ENCODE assay signal across 13 cellular contexts in genomic region chr11:128684582-128685382, GRCh38. TPM values are rescaled to one million over a fixed set of nuclear protein-coding genes. Genes with fewer than 3 reads are reported as not detected.
DNase-seq lines count a peak whose midpoint lies in the region; ATAC-seq, FAIRE-seq and TF ChIP-seq lines count a peak whose summit lies in the region.
"Had no signal": no experiment of that assay in that cellular context is flagged by ENCODE, and none has a peak within 500 bp of the region (broad histone marks: within the 10 kb centered on the region; RNA-seq: fewer than 3 reads in every experiment).

No MANE protein-coding gene starts in this region.

- intact Hi-C loops in right lobe of liver (cut with DNase I) (no loop called here), HepG2 (cut with micrococcal nuclease; ENCODE audit: unreplicated experiment) (no loop called here), GM12878 (cut with micrococcal nuclease; ENCODE audit: unreplicated experiment) (no loop called here), lower lobe of right lung (cut with DNase I) (no loop called here), upper lobe of right lung (cut with DNase I) (no loop called here)

- no peak overlapping the region for H3K4me2 ChIP-seq in HepG2 (ENCODE audit: low read depth, low read length)
- H3K4me2 ChIP-seq in GM12878 (ENCODE audit: control insufficient read depth, insufficient read depth): peak overlapping the region; percentile 77

- ATAC-seq in right lobe of liver (peak in 3 of 4 donors; percentile 18 to 27 (median 18)), HepG2 (no peak), GM12878 (peak; percentile 13; the same call in 2 of the 3 replicates), lower lobe of right lung (peak in 1 of 2 donors; percentile 16), upper lobe of right lung (no peak)

- CTCF ChIA-PET in HepG2 (lab: Yijun Ruan, JAX; ENCODE audit: low intra/inter-chr PET ratio, low total read pairs) (no interaction called here), GM12878 (lab: Yijun Ruan, JAX) (interaction anchor here (2.9 kb wide), 1 partner anchor 73 kb away, joined by 11 read pairs; no protein-coding TSS in a partner anchor)

- DNase-seq in right lobe of liver (peak in 1 of 3 donors; percentile 55), HepG2 (ENCODE audit: low spot score) (no peak), GM12878 (ENCODE audit: low read depth, low spot score) (no peak), lower lobe of right lung (peak; percentile 51), upper lobe of right lung (no peak), HPDE6-E6E7 (ENCODE audit: extremely low spot score) (no peak), AG08396 (ENCODE audit: low spot score) (no peak), NCI-H1436 (lab: John Stamatoyannopoulos, UW) (no peak)
- DNase-seq: activated gamma-delta T cell treated with Interleukin-2 at 50 U/mL for 16 hours; MG63; NK-92 treated with Interleukin-12 subunit alpha and Interleukin-12 subunit beta, amount 100 ng/mL, for 24 hours; stimulated activated CD4-positive, alpha-beta T cell treated with anti-CD3 and anti-CD28 coated beads, Interleukin-12 subunit alpha, Interleukin-12 subunit beta, amount 100 ng/mL, for 4 hours had no signal

- RAD21 ChIA-PET in GM12878 (lab: Charles Lee; ENCODE audit: unreplicated experiment): interaction anchor here (1.0 kb wide), 1 partner anchor 13 kb away, joined by 4 read pairs; no protein-coding TSS in a partner anchor

- H3K9me3 ChIP-seq in right lobe of liver (no peaks in the 10 kb centered on the region), HepG2 (ENCODE audit: low read length) (no peaks in the 10 kb centered on the region), GM12878 (replicated peaks; ENCODE audit: control insufficient read depth, insufficient read depth, low read length) (no peaks in the 10 kb centered on the region), lower lobe of right lung (no peaks in the 10 kb centered on the region), upper lobe of right lung (no peaks in the 10 kb centered on the region)
- H3K9me3 ChIP-seq: MG63 had no signal

- SMC1A ChIA-PET in GM12878 (lab: Charles Lee; ENCODE audit: uncharacterized antibody, unreplicated experiment): no interaction called here

- no peak for TF ChIP-seq EP300 in HepG2 (IDR thresholded peaks at IDR 0.05; ENCODE audit: low read depth in 2 of 2, low read length in 2 of 2)
- TF ChIP-seq EP300 in HepG2 (CRISPR knock-in tag; IDR thresholded peaks at IDR 0.05; ENCODE audit: borderline replicate concordance): no peak
- no peak for TF ChIP-seq EP300 in GM12878 (IDR thresholded peaks at IDR 0.05; ENCODE audit: borderline replicate concordance in 1 of 2, control insufficient read depth in 1 of 2, low read depth in 2 of 2, low read length in 2 of 2)

- H3K79me2 ChIP-seq in HepG2 (ENCODE audit: insufficient read depth, low read length): no peaks in the 10 kb centered on the region
- H3K79me2 ChIP-seq in GM12878 (ENCODE audit: control insufficient read depth, insufficient read depth, low read length): no peaks in the 10 kb centered on the region

- POLR2A ChIA-PET in HepG2 (lab: Yijun Ruan, JAX): no interaction called here
- POLR2A ChIA-PET in GM12878 (lab: Charles Lee): no interaction called here

- TF ChIP-seq RAD21 in HepG2 (CRISPR knock-in tag; IDR thresholded peaks at IDR 0.05) (no peak), GM12878 (IDR thresholded peaks at IDR 0.05; ENCODE audit: insufficient read depth, low read depth, low read length) (no peak)

- no peaks in the 10 kb centered on the region for H3K36me3 ChIP-seq in right lobe of liver
- H3K36me3 ChIP-seq in HepG2 (replicated peaks in 1 of 2; ENCODE audit: control insufficient read depth in 1 of 2, insufficient read depth in 2 of 2, low read length in 2 of 2): no peaks in the 10 kb centered on the region
- H3K36me3 ChIP-seq in GM12878 (ENCODE audit: control insufficient read depth in 2 of 2, insufficient read depth in 2 of 2, low read length in 1 of 2): no peaks in the 10 kb centered on the region
- no peaks in the 10 kb centered on the region for H3K36me3 ChIP-seq in lower lobe of right lung
- no peaks in the 10 kb centered on the region for H3K36me3 ChIP-seq in upper lobe of right lung
- H3K36me3 ChIP-seq: MG63 had no signal

- 14% methylated on average over 15 of the region's 20 CpGs for WGBS in right lobe of liver (ENCODE audit: insufficient coverage, low coverage, low lambda C conversion rate, missing lambda C conversion rate)
- WGBS in HepG2 (ENCODE audit: low lambda C conversion rate): 15% methylated on average over 17 of the region's 20 CpGs
- WGBS in GM12878 (ENCODE audit: insufficient coverage, insufficient replicate concordance, low lambda C conversion rate, missing lambda C conversion rate): 20% methylated on average over 20 of the region's 20 CpGs

- TF ChIP-seq POLR2A in right lobe of liver (IDR thresholded peaks at IDR 0.05) (no peak), HepG2 (IDR thresholded peaks at IDR 0.05; ENCODE audit: insufficient read depth in 1 of 2, low read depth in 2 of 2, low read length in 2 of 2) (no peak), GM12878 (IDR thresholded peaks at IDR 0.05; ENCODE audit: low read depth, low read length) (no peak)

- H3K9ac ChIP-seq in HepG2 (ENCODE audit: insufficient read depth, low read depth, low read length): no peak overlapping the region
- no peak overlapping the region for H3K9ac ChIP-seq in GM12878 (ENCODE audit: control insufficient read depth, insufficient read depth, low read length)

- BruUV-seq in HepG2 (replicated peaks; lab: Mats Ljungman, UMichigan): no TSS peak
- no TSS peak for BruUV-seq in GM12878 (replicated peaks; lab: Mats Ljungman, UMichigan)

- peaks cover 9 to 22% of the 10 kb centered on the region in 2 donors for H3K27me3 ChIP-seq in right lobe of liver
- H3K27me3 ChIP-seq in HepG2 (ENCODE audit: control insufficient read depth in 1 of 2, insufficient read depth in 2 of 2, low read length in 2 of 2): peaks cover 8 to 56% of the 10 kb centered on the region in 2 experiments
- peaks cover 12 to 28% of the 10 kb centered on the region in 2 experiments for H3K27me3 ChIP-seq in GM12878 (replicated peaks in 1 of 2; ENCODE audit: control insufficient read depth in 2 of 2, insufficient read depth in 2 of 2, low read length in 1 of 2)
- H3K27me3 ChIP-seq in lower lobe of right lung (ENCODE audit: low read depth): peaks cover 41% of the 10 kb centered on the region
- H3K27me3 ChIP-seq in upper lobe of right lung: peaks cover 47% of the 10 kb centered on the region

- H3K4me3 ChIP-seq in right lobe of liver: no peak overlapping the region
- no peak overlapping the region for H3K4me3 ChIP-seq in HepG2 (replicated peaks in 1 of 3; ENCODE audit: insufficient read depth in 1 of 3, low read depth in 2 of 3, low read length in 3 of 3)
- peak overlapping the region; percentile 29; the same call in 1 of the 2 replicates for H3K4me3 ChIP-seq in GM12878
- H3K4me3 ChIP-seq in lower lobe of right lung: peak overlapping the region; percentile 31
- peak overlapping the region; percentile 25 for H3K4me3 ChIP-seq in upper lobe of right lung
- H3K4me3 ChIP-seq: MG63 had no signal

- peaks cover 0 to 21% (median 0%) of the 10 kb centered on the region in 4 donors for H3K4me1 ChIP-seq in right lobe of liver
- no peaks in the 10 kb centered on the region for H3K4me1 ChIP-seq in HepG2 (ENCODE audit: insufficient read depth, low read length)
- H3K4me1 ChIP-seq in GM12878 (ENCODE audit: control insufficient read depth, insufficient read depth, low read length): peaks cover 15% of the 10 kb centered on the region
- H3K4me1 ChIP-seq in lower lobe of right lung: peaks cover 32% of the 10 kb centered on the region
- H3K4me1 ChIP-seq in upper lobe of right lung: peaks cover 24% of the 10 kb centered on the region

- no peak for TF ChIP-seq CTCF in right lobe of liver (IDR thresholded peaks at IDR 0.05)
- TF ChIP-seq CTCF in HepG2 (CRISPR knock-in tag; IDR thresholded peaks at IDR 0.05): no peak
- no peak for TF ChIP-seq CTCF in GM12878 (IDR thresholded peaks at IDR 0.05 in 2 of 3, conservative IDR thresholded peaks at IDR 0.05 in 1 of 3; ENCODE audit: control insufficient read depth in 2 of 3, extremely low read depth in 1 of 3, insufficient read depth in 1 of 3, low read depth in 3 of 3, low read length in 3 of 3)
- no peak for TF ChIP-seq CTCF in lower lobe of right lung (IDR thresholded peaks at IDR 0.05)
- TF ChIP-seq CTCF in upper lobe of right lung (IDR thresholded peaks at IDR 0.05): no peak

- H4K20me1 ChIP-seq in HepG2 (ENCODE audit: insufficient read depth, low read length) (no peaks in the 10 kb centered on the region), GM12878 (ENCODE audit: control insufficient read depth, insufficient read depth) (no peaks in the 10 kb centered on the region)

- H3K27ac ChIP-seq in right lobe of liver: no peak overlapping the region
- H3K27ac ChIP-seq in HepG2 (ENCODE audit: extremely low read length, insufficient read depth, low read length): no peak overlapping the region
- no peak overlapping the region for H3K27ac ChIP-seq in GM12878 (ENCODE audit: control insufficient read depth, insufficient read depth)
- H3K27ac ChIP-seq in lower lobe of right lung: no peak overlapping the region
- no peak overlapping the region for H3K27ac ChIP-seq in upper lobe of right lung

- no peak for FAIRE-seq in HepG2 (lab: Jason Lieb, UNC)
- FAIRE-seq in GM12878 (lab: Jason Lieb, UNC): no peak
- FAIRE-seq: GM12892 had no signal

- in situ Hi-C loops in HepG2 (cut with HindIII; ENCODE audit: extremely low pct_ligation_motif_present, low pct_unique_long_range_greater_than_20kb): no loop called here
- in situ Hi-C loops in GM12878 (cut with MboI): no loop called here

- H2AFZ ChIP-seq in HepG2 (ENCODE audit: low read length) (no peak overlapping the region), GM12878 (ENCODE audit: control insufficient read depth, low read depth, low read length) (no peak overlapping the region)

RNA-seq across cellular contexts. Expression of gene FLI1, which starts 9.1 kb away (rescaled TPM):
- total RNA-seq in right lobe of liver: 1 to 10 TPM; 3.8 to 7.9 (median 6.2) TPM
- not detected in 2 replicates for total RNA-seq in HepG2 (2016; rRNA removed; fragmentation: Illumina TruSeq; extraction: Trizol)
- not detected in 2 replicates for total RNA-seq in HepG2 (2016; cell fraction: cytosol; rRNA removed; fragmentation: Illumina TruSeq; extraction: Trizol; ENCODE audit: low read depth)
- not detected in 2 replicates for total RNA-seq in HepG2 (2016; cell fraction: insoluble cytoplasmic fraction; rRNA removed; fragmentation: Illumina TruSeq; extraction: Trizol)
- total RNA-seq in HepG2 (2016; cell fraction: membrane; rRNA removed; fragmentation: Illumina TruSeq; extraction: Trizol): not detected in 2 replicates
- not detected in 2 replicates for total RNA-seq in HepG2 (2016; cell fraction: nucleus; rRNA removed; fragmentation: Illumina TruSeq; extraction: Trizol)
- polyA plus RNA-seq in HepG2 (2011; rRNA removed): not detected in 2 replicates
- not detected in 2 replicates for polyA plus RNA-seq in HepG2 (2011; cell fraction: cytosol; rRNA removed)
- not detected in 2 replicates for polyA plus RNA-seq in HepG2 (2011; cell fraction: nucleus; rRNA removed)
- polyA plus RNA-seq in HepG2 (2012): not detected in 2 replicates
- not detected in 2 replicates for polyA plus RNA-seq in HepG2 (2016; cell fraction: cytosol; fragmentation: Illumina TruSeq; extraction: Trizol; ENCODE audit: low read depth)
- not detected in 2 replicates for polyA plus RNA-seq in HepG2 (2016; cell fraction: insoluble cytoplasmic fraction; fragmentation: Illumina TruSeq; extraction: Trizol; ENCODE audit: low read depth)
- polyA plus RNA-seq in HepG2 (2016; cell fraction: membrane; fragmentation: Illumina TruSeq; extraction: Trizol; ENCODE audit: low read depth): not detected in 2 replicates
- polyA plus RNA-seq in HepG2 (2016; cell fraction: nucleus; fragmentation: Illumina TruSeq; extraction: Trizol; ENCODE audit: insufficient read depth, low read depth): not detected in 2 replicates
- not detected in 2 replicates for polyA minus RNA-seq in HepG2 (2011; rRNA and poly(A)+ RNA removed; ENCODE audit: low replicate concordance)
- not detected in 2 replicates for polyA minus RNA-seq in HepG2 (2011; cell fraction: cytosol; rRNA and poly(A)+ RNA removed)
- not detected in 2 replicates for polyA minus RNA-seq in HepG2 (2011; cell fraction: nucleus; rRNA and poly(A)+ RNA removed)
- 26.5 and 33.7 TPM in 2 replicates for total RNA-seq in GM12878 (2013; cell fraction: nucleolus; rRNA removed)
- total RNA-seq in GM12878 (2014; rRNA removed): 37.7 and 38.5 TPM in 2 replicates
- 35.7 and 37.6 TPM in 2 replicates for total RNA-seq in GM12878 (2014; rRNA removed; fragmentation: Illumina TruSeq; extraction: Trizol)
- total RNA-seq in GM12878 (2021): 50.6 and 53.3 TPM in 2 replicates
- 8.6 TPM for polyA plus RNA-seq in GM12878 (2011; ENCODE audit: low read depth)
- polyA plus RNA-seq in GM12878 (2011; rRNA removed): 24.7 and 38.0 TPM in 2 replicates
- 21.8 and 39.8 TPM in 2 replicates for polyA plus RNA-seq in GM12878 (2011; cell fraction: cytosol; rRNA removed)
- polyA plus RNA-seq in GM12878 (2011; cell fraction: nucleus; rRNA removed): 20.0 and 24.1 TPM in 2 replicates
- polyA plus RNA-seq in GM12878 (2012): 28.8 and 36.2 TPM in 2 replicates
- 37.9 and 46.3 TPM in 2 replicates for polyA plus RNA-seq in GM12878 (2014; fragmentation: Illumina TruSeq; extraction: Trizol)
- 10 to 100 TPM; 12.5 to 15.8 TPM for polyA plus RNA-seq in GM12878 (2014; fragmentation: Nextera tagmentation; extraction: Ambion mirVana)
- 58.8 and 61.9 TPM in 2 replicates for polyA plus RNA-seq in GM12878 (2014; rRNA removed)
- 10 to 100 TPM; 39.1 to 44.8 TPM for polyA plus RNA-seq in GM12878 (2016; fragmentation: Nextera tagmentation; extraction: Ambion mirVana)
- 65.9 and 70.0 TPM in 2 replicates for polyA minus RNA-seq in GM12878 (2011; rRNA and poly(A)+ RNA removed)
- 19.4 and 27.8 TPM in 2 replicates for polyA minus RNA-seq in GM12878 (2011; cell fraction: cytosol; rRNA and poly(A)+ RNA removed)
- 12.7 and 34.6 TPM in 2 replicates for polyA minus RNA-seq in GM12878 (2011; cell fraction: nucleus; rRNA and poly(A)+ RNA removed)
- total RNA-seq in lower lobe of right lung: 64.2 TPM
- total RNA-seq in upper lobe of right lung: 69.7 TPM

Comparison
In these comparisons a context has a peak if more than half of its experiments do, and no peak if none do; other contexts are left out.
1. ATAC-seq: peak in right lobe of liver (3 of 4) and GM12878 (single experiment); none in HepG2 (single experiment) and upper lobe of right lung (single experiment).
2. H3K4me3 ChIP-seq: peak in GM12878 (single experiment), lower lobe of right lung (single experiment) and upper lobe of right lung (single experiment); none in right lobe of liver (0 of 3) and HepG2 (0 of 3).